ENCODE assay signal across 20 cellular contexts in genomic region chr16:55033225-55034156, GRCh38.
A peak's percentile ranks its signal among the peaks of the same experiment; 100 is the strongest.
DNase-seq lines count a peak whose midpoint lies in the region; ATAC-seq, FAIRE-seq and TF ChIP-seq lines count a peak whose summit lies in the region.
"Had no signal": no experiment of that assay in that cellular context is flagged by ENCODE, and none has a peak within 500 bp of the region (broad histone marks: within the 10 kb centered on the region; RNA-seq: fewer than 3 reads in every experiment).

No MANE protein-coding gene starts in this region.

- H3K4me1 ChIP-seq in OCI-LY7 (ENCODE audit: insufficient read depth, low read length, poor library complexity, severe bottlenecking) = no peaks in the 10 kb centered on the region
- H3K4me1 ChIP-seq in keratinocyte (ENCODE audit: control insufficient read depth, extremely low read depth, insufficient read depth, low read length) = no peaks in the 10 kb centered on the region
- H3K4me1 ChIP-seq: A549 had no signal

- DNase-seq in NCI-H82 (lab: John Stamatoyannopoulos, UW) (peak; percentile 2), NCI-H82 treated with DMSO at 0.1 percent for 48 hours (lab: John Stamatoyannopoulos, UW; ENCODE audit: unreplicated experiment) (no peak), OCI-LY7 (ENCODE audit: low spot score) (no peak), keratinocyte (ENCODE audit: low read depth, low spot score) (no peak), amniotic stem cell (lab: John Stamatoyannopoulos, UW) (no peak)
- DNase-seq in stimulated activated CD4-positive, alpha-beta T cell treated with anti-CD3 and anti-CD28 coated beads, Interleukin-2, amount 100 ng/mL, for 24 hours = no peak
- DNase-seq: DMS 273 treated with DMSO at 0.1 percent for 48 hours; MM.1S; NCI-H1417; NCI-H187 treated with DMSO at 0.1 percent for 48 hours; NCI-H510A treated with DMSO at 0.1 percent for 48 hours; NK-92 treated with Interleukin-12 subunit alpha and Interleukin-12 subunit beta, amount 100 ng/mL, for 24 hours; OCI-M1; RPMI8226; SIG-M5 had no signal

- CTCF ChIA-PET in OCI-LY7 (lab: Charles Lee; ENCODE audit: unreplicated experiment) = no interaction called here

- TF ChIP-seq CTCF in OCI-LY7 (conservative IDR thresholded peaks at IDR 0.05; ENCODE audit: low read length) (0 out of 2 replicates have a peak, but pooled peaks have one; percentile 15), keratinocyte (optimal IDR thresholded peaks at IDR 0.05 in 1 of 3, IDR thresholded peaks at IDR 0.05 in 1 of 3, conservative IDR thresholded peaks at IDR 0.05 in 1 of 3; ENCODE audit: extremely low read depth in 1 of 3, insufficient read depth in 2 of 3, low read length in 3 of 3) (peak in 2 of 3 experiments; percentile 5 to 49)

- H3K9me3 ChIP-seq in OCI-LY7 (ENCODE audit: low read length) (no peaks in the 10 kb centered on the region), keratinocyte (ENCODE audit: control insufficient read depth, low read depth, low read length) (no peaks in the 10 kb centered on the region)

- H3K4me2 ChIP-seq in OCI-LY7 (ENCODE audit: low read length) = no peak overlapping the region
- no peak overlapping the region for H3K4me2 ChIP-seq in keratinocyte (ENCODE audit: control insufficient read depth, extremely low read depth, insufficient read depth, low read depth, low read length)
- H3K4me2 ChIP-seq: A549; BLaER1 treated with 17β-estradiol and CSF1 and Interleukin-3, amounts not matched to agents 10 nM and 100 nM had no signal

- H3K9ac ChIP-seq in keratinocyte (ENCODE audit: control insufficient read depth, extremely low read depth, insufficient read depth, low read length) = no peak overlapping the region
- H3K9ac ChIP-seq: BLaER1 treated with 17β-estradiol and CSF1 and Interleukin-3, amounts not matched to agents 10 nM and 100 nM had no signal

- H3K27me3 ChIP-seq in keratinocyte (ENCODE audit: control insufficient read depth, extremely low read depth, insufficient read depth, low read length) = no peaks in the 10 kb centered on the region
- H3K27me3 ChIP-seq: BLaER1 treated with 17β-estradiol and CSF1 and Interleukin-3, amounts not matched to agents 10 nM and 100 nM had no signal

- H3K9me1 ChIP-seq in keratinocyte (ENCODE audit: control insufficient read depth, extremely low read depth, insufficient read depth, low read length) = no peaks in the 10 kb centered on the region

- no peak overlapping the region for H3K4me3 ChIP-seq in OCI-LY7 (ENCODE audit: low read depth, low read length, poor library complexity, severe bottlenecking)
- no peak overlapping the region for H3K4me3 ChIP-seq in keratinocyte (ENCODE audit: control insufficient read depth in 2 of 3, extremely low read depth in 1 of 3, insufficient read depth in 2 of 3, low read depth in 1 of 3, low read length in 3 of 3)
- H3K4me3 ChIP-seq: A549; BLaER1 treated with 17β-estradiol and CSF1 and Interleukin-3, amounts not matched to agents 10 nM and 100 nM had no signal

- POLR2A ChIA-PET in OCI-LY7 (lab: Charles Lee) = interaction anchor here (1.4 kb wide), 1 partner anchor 11 kb away, joined by 3 read pairs; no protein-coding TSS in a partner anchor

- no peak overlapping the region for H3K27ac ChIP-seq in OCI-LY7 (ENCODE audit: low read depth, low read length, poor library complexity, severe bottlenecking)
- H3K27ac ChIP-seq in keratinocyte (ENCODE audit: control insufficient read depth, insufficient read depth, low read length) = no peak overlapping the region
- H3K27ac ChIP-seq: A549; BLaER1 treated with 17β-estradiol and CSF1 and Interleukin-3, amounts not matched to agents 10 nM and 100 nM had no signal

- no peaks in the 10 kb centered on the region for H3K36me3 ChIP-seq in OCI-LY7 (ENCODE audit: insufficient read depth, low read length)
- no peaks in the 10 kb centered on the region for H3K36me3 ChIP-seq in keratinocyte (ENCODE audit: control insufficient read depth in 2 of 2, extremely low read depth in 1 of 2, insufficient read depth in 2 of 2, low read length in 2 of 2)
- H3K36me3 ChIP-seq: BLaER1 treated with 17β-estradiol and CSF1 and Interleukin-3, amounts not matched to agents 10 nM and 100 nM had no signal

- H2AFZ ChIP-seq in OCI-LY7 (ENCODE audit: low read length) (no peak overlapping the region), keratinocyte (ENCODE audit: control insufficient read depth, low read length) (no peak overlapping the region)

- BruUV-seq in OCI-LY7 (replicated peaks; lab: Mats Ljungman, UMichigan) = no TSS peak

- FAIRE-seq in keratinocyte (lab: Jason Lieb, UNC) = no peak
- FAIRE-seq: A549, H54, HepG2 had no signal

- no peaks in the 10 kb centered on the region for H3K9me2 ChIP-seq in OCI-LY7 (ENCODE audit: insufficient read depth, low read length)

- H4K20me1 ChIP-seq in OCI-LY7 (ENCODE audit: insufficient read depth, low read length) (no peaks in the 10 kb centered on the region), keratinocyte (ENCODE audit: control insufficient read depth, extremely low read depth, insufficient read depth, low read length) (no peaks in the 10 kb centered on the region)
- H4K20me1 ChIP-seq: BLaER1 treated with 17β-estradiol and CSF1 and Interleukin-3, amounts not matched to agents 10 nM and 100 nM had no signal

- no peak for ATAC-seq in GM18907 (IDR thresholded peaks at IDR 0.05; ENCODE audit: unreplicated experiment)
- ATAC-seq: A549, HepG2 had no signal

- dilution Hi-C loops in keratinocyte (cut with MboI; ENCODE audit: extremely low pct_ligation_motif_present, low sequenced_read_pairs) = loop anchor here (25.0 kb wide), 1 partner anchor 229 kb away; no protein-coding TSS in a partner anchor

- intact Hi-C loops in OCI-LY7 (cut with micrococcal nuclease; ENCODE audit: unreplicated experiment) = no loop called here

- H3K79me2 ChIP-seq in OCI-LY7 (ENCODE audit: insufficient read depth, low read depth, low read length) = no peaks in the 10 kb centered on the region
- H3K79me2 ChIP-seq in keratinocyte (ENCODE audit: control insufficient read depth, insufficient read depth, low read length) = no peaks in the 10 kb centered on the region
